Comparison of ENCODE assay signal across 8 cellular contexts in the genomic region with DNA sequence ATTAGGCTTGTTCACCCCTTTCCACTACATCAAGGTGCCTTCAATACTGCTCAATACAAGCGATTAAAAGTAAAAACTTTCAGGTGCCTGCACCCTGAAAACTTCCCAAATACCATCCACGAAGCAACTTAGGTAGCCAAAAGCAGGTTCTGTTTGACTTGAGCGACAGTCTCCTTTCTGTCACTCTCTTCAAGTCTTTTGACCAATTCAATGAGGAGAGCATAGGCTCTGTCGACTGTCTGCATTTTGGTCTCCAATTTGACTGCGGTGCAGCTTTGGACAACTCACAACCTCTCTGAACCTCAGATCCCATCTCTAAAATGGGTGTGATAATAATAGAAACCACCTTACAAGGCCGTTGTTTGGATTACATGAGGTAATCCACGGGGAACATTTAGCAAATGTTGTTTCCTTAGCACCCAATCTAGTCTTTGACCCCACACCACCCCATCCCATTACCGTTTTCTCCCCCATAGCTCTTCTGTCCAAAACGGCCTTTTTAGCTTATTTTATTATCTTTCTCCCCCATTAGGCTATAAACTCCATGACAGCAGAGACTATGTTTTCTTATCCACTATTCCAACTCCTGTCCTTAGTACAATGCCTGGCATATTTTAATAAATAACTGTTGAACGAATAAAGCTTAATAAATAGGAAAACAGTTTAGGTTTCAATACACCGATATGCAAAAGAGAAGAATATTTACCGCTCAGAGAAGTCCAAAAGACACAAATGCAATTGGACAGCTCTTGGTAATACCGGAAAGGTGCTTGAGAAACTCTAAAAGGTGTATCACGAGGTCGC. TPM values are rescaled to one million over a fixed set of nuclear protein-coding genes. Genes with fewer than 3 reads are reported as not detected.
DNase-seq lines count a peak whose midpoint lies in the region; ATAC-seq and TF ChIP-seq lines count a peak whose summit lies in the region.

No MANE protein-coding gene starts in this region.

- TF ChIP-seq CTCF in GM12875 (IDR thresholded peaks at IDR 0.05; ENCODE audit: borderline replicate concordance, insufficient read depth, low read depth, low read length): no peak
- no peak for TF ChIP-seq CTCF in fibroblast of the aortic adventitia (IDR thresholded peaks at IDR 0.05; ENCODE audit: insufficient read depth, low read length)
- TF ChIP-seq CTCF in gastrocnemius medialis (IDR thresholded peaks at IDR 0.05 in 4 of 5, conservative IDR thresholded peaks at IDR 0.05 in 1 of 5): no peak

- peak overlapping the region; percentile 85 for H3K9ac ChIP-seq in SK-N-MC (ENCODE audit: insufficient read length)

- no peaks in the 10 kb centered on the region for H3K27me3 ChIP-seq in gastrocnemius medialis

- DNase-seq in SK-N-MC (ENCODE audit: low read depth, low spot score): no peak
- no peak for DNase-seq in fibroblast of the aortic adventitia (ENCODE audit: low read depth)
- no peak for DNase-seq in gastrocnemius medialis
- no peak for DNase-seq in NCI-H82 treated with DMSO at 0.1 percent for 48 hours (lab: John Stamatoyannopoulos, UW; ENCODE audit: unreplicated experiment)
- DNase-seq in stimulated activated CD4-positive, alpha-beta T cell treated with anti-CD3 and anti-CD28 coated beads, Interleukin-4, amount 100 ng/mL, for 24 hours: no peak
- no peak for DNase-seq in KBM-7
- no peak for DNase-seq in SIG-M5 treated with dmso at 0.1 percent for 504 hours (lab: John Stamatoyannopoulos, UW; ENCODE audit: unreplicated experiment)

- H3K27ac ChIP-seq in SK-N-MC: no peak overlapping the region
- peak overlapping the region; percentile 97 to 100 (median 99) for H3K27ac ChIP-seq in gastrocnemius medialis

- intact Hi-C loops in gastrocnemius medialis (cut with DNase I; ENCODE audit: low total_unique reads): loop anchor here (5.0 to 10.0 kb wide), 2 partner anchors 80 to 207 kb away; partner anchors contain the start of gene BMERB1

- H3K4me1 ChIP-seq in gastrocnemius medialis: peaks cover 24% of the 10 kb centered on the region in 2 donors

- no peaks in the 10 kb centered on the region for H3K9me3 ChIP-seq in SK-N-MC (ENCODE audit: low read depth, low read length)
- H3K9me3 ChIP-seq in gastrocnemius medialis: no peaks in the 10 kb centered on the region

- in situ Hi-C loops in gastrocnemius medialis (cut with MboI; ENCODE audit: low sequenced_read_pairs in 4 of 4) (no loop called here), KBM-7 (cut with MboI; ENCODE audit: low pct_unique_long_range_greater_than_20kb, low sequenced_read_pairs) (no loop called here)

- TF ChIP-seq POLR2A in gastrocnemius medialis (IDR thresholded peaks at IDR 0.05): no peak

- H3K4me3 ChIP-seq in GM12875 (ENCODE audit: low read depth, low read length): peak overlapping the region; percentile 63
- H3K4me3 ChIP-seq in SK-N-MC: peak overlapping the region; percentile 99
- peak overlapping the region; percentile 96 for H3K4me3 ChIP-seq in fibroblast of the aortic adventitia (ENCODE audit: low read depth, low read length)
- H3K4me3 ChIP-seq in gastrocnemius medialis: peak overlapping the region; percentile 83 to 98 (median 96)

- H3K36me3 ChIP-seq in SK-N-MC (ENCODE audit: insufficient read depth, low read length) (peaks cover 23% of the 10 kb centered on the region), gastrocnemius medialis (peaks cover 0 to 22% of the 10 kb centered on the region in 2 donors)

- no peak for ATAC-seq in gastrocnemius medialis

RNA-seq across cellular contexts. Expression of gene MARF1, which starts 1.0 kb away (rescaled TPM):
- total RNA-seq in fibroblast of the aortic adventitia (ENCODE audit: low replicate concordance) (27.1 and 74.8 TPM in 2 replicates), gastrocnemius medialis (10 to 100 TPM; 19.5 to 29.8 (median 26.5) TPM)

RNA-seq across cellular contexts. Expression of gene NDE1, which starts 8.1 kb away (rescaled TPM):
- total RNA-seq in fibroblast of the aortic adventitia (ENCODE audit: low replicate concordance): 17.5 and 38.9 TPM in 2 replicates
- total RNA-seq in gastrocnemius medialis: 10 to 100 TPM in 2 of 4 donors, 1 to 10 TPM in 2; 4.0 to 26.2 (median 11.9) TPM
